ENCODE assay signal across 22 cellular contexts in genomic region chr5:12936184-12936583, GRCh38.
DNase-seq lines count a peak whose midpoint lies in the region; ATAC-seq, FAIRE-seq and TF ChIP-seq lines count a peak whose summit lies in the region.
"Had no signal": no experiment of that assay in that cellular context is flagged by ENCODE, and none has a peak within 500 bp of the region (broad histone marks: within the 10 kb centered on the region; RNA-seq: fewer than 3 reads in every experiment).

No MANE protein-coding gene starts in this region.

- no peaks in the 10 kb centered on the region for H3K79me2 ChIP-seq in PC-3 (ENCODE audit: low read length)
- no peaks in the 10 kb centered on the region for H3K79me2 ChIP-seq in neural cell (replicated peaks; ENCODE audit: insufficient read depth, low read length)

- peaks cover 14% of the 10 kb centered on the region for H3K4me1 ChIP-seq in PC-3 (ENCODE audit: insufficient read depth, low read length)
- no peaks in the 10 kb centered on the region for H3K4me1 ChIP-seq in spleen
- H3K4me1 ChIP-seq: A549; BE2C; BLaER1 treated with 17β-estradiol and CSF1 and Interleukin-3, amounts not matched to agents 10 nM and 100 nM had no signal

- H3K9ac ChIP-seq in PC-3 (ENCODE audit: low read length) (no peak overlapping the region), neural cell (ENCODE audit: low read length) (no peak overlapping the region)
- H3K9ac ChIP-seq: BLaER1 treated with 17β-estradiol and CSF1 and Interleukin-3, amounts not matched to agents 10 nM and 100 nM had no signal

- H4K20me1 ChIP-seq in PC-3 (ENCODE audit: low read length) (no peaks in the 10 kb centered on the region), neural cell (ENCODE audit: insufficient read depth) (no peaks in the 10 kb centered on the region)
- H4K20me1 ChIP-seq: BLaER1 treated with 17β-estradiol and CSF1 and Interleukin-3, amounts not matched to agents 10 nM and 100 nM had no signal

- H3K27ac ChIP-seq in PC-3 (ENCODE audit: low read length) (no peak overlapping the region), neural cell (ENCODE audit: low read length) (no peak overlapping the region), spleen (no peak overlapping the region)
- H3K27ac ChIP-seq: A549; BLaER1 treated with 17β-estradiol and CSF1 and Interleukin-3, amounts not matched to agents 10 nM and 100 nM had no signal

- H3K27me3 ChIP-seq in PC-3 (ENCODE audit: low read length), result no peaks in the 10 kb centered on the region
- no peaks in the 10 kb centered on the region for H3K27me3 ChIP-seq in neural cell (ENCODE audit: insufficient read depth, low read depth, low read length)
- H3K27me3 ChIP-seq in spleen (replicated peaks in 1 of 7), result no peaks in the 10 kb centered on the region
- H3K27me3 ChIP-seq: BE2C; BLaER1 treated with 17β-estradiol and CSF1 and Interleukin-3, amounts not matched to agents 10 nM and 100 nM had no signal

- no peak for TF ChIP-seq POLR2A in spleen (IDR thresholded peaks at IDR 0.05)

- H3K4me3 ChIP-seq in PC-3 (ENCODE audit: low read length) (no peak overlapping the region), neural cell (ENCODE audit: low read length) (no peak overlapping the region), spleen (no peak overlapping the region)
- H3K4me3 ChIP-seq: A549; BLaER1 treated with 17β-estradiol and CSF1 and Interleukin-3, amounts not matched to agents 10 nM and 100 nM had no signal

- H3K36me3 ChIP-seq in PC-3 (ENCODE audit: low read depth, low read length) (no peaks in the 10 kb centered on the region), neural cell (ENCODE audit: insufficient read depth, low read length) (no peaks in the 10 kb centered on the region), spleen (no peaks in the 10 kb centered on the region)
- H3K36me3 ChIP-seq: BE2C; BLaER1 treated with 17β-estradiol and CSF1 and Interleukin-3, amounts not matched to agents 10 nM and 100 nM had no signal

- H3K9me3 ChIP-seq in PC-3 (ENCODE audit: low read length), result no peaks in the 10 kb centered on the region
- H3K9me3 ChIP-seq in neural cell (ENCODE audit: low read length), result no peaks in the 10 kb centered on the region
- H3K9me3 ChIP-seq in spleen, result peaks cover 0 to 24% (median 5%) of the 10 kb centered on the region in 8 donors
- H3K9me3 ChIP-seq: A549; BE2C; BLaER1 treated with 17β-estradiol and CSF1 and Interleukin-3, amounts not matched to agents 10 nM and 100 nM had no signal

- POLR2A ChIA-PET in PC-3 (lab: Charles Lee; ENCODE audit: unreplicated experiment), result no interaction called here

- peak; percentile 68 for TF ChIP-seq EP300 in neural cell (conservative IDR thresholded peaks at IDR 0.05; ENCODE audit: poor library complexity, severe bottlenecking)

- TF ChIP-seq CTCF in PC-3 (conservative IDR thresholded peaks at IDR 0.05; ENCODE audit: low read depth, low read length) (no peak), neural cell (IDR thresholded peaks at IDR 0.05; ENCODE audit: poor library complexity, severe bottlenecking) (no peak), spleen (IDR thresholded peaks at IDR 0.05 in 8 of 11, conservative IDR thresholded peaks at IDR 0.05 in 3 of 11) (no peak)

- no peak for TF ChIP-seq RAD21 in neural cell (conservative IDR thresholded peaks at IDR 0.05)

- H3K9me2 ChIP-seq in PC-3 (replicated peaks; ENCODE audit: low read length), result no peaks in the 10 kb centered on the region
- no peaks in the 10 kb centered on the region for H3K9me2 ChIP-seq in neural cell (ENCODE audit: insufficient read depth, low read length)

- DNase-seq in HTR-8/SVneo (ENCODE audit: insufficient read length, low spot score) (no peak), PC-3 (no peak), spleen (no peak), mesenteric fat pad (ENCODE audit: low spot score) (no peak)
- DNase-seq in activated CD8-positive, alpha-beta memory T cell treated with anti-CD3 and anti-CD28 coated beads for 24 hours, result no peak
- DNase-seq: 8988T; ACHN; AML-193; BE2C; Calu3; CD4-positive, alpha-beta T cell; CD8-positive, alpha-beta memory T cell; DMS79 treated with DMSO at 0.1 percent for 48 hours; GF-D8; H7; HCEC 1CT had no signal

- H3F3A ChIP-seq in PC-3 (ENCODE audit: low read length, unreplicated experiment), result no peaks in the 10 kb centered on the region
- no peaks in the 10 kb centered on the region for H3F3A ChIP-seq in neural cell (ENCODE audit: insufficient read depth, low read length, poor library complexity, severe bottlenecking)

- CTCF ChIA-PET in PC-3 (lab: Charles Lee), result no interaction called here

- BruUV-seq in PC-3 (replicated peaks; lab: Mats Ljungman, UMichigan), result no TSS peak

- intact Hi-C loops in PC-3 (cut with micrococcal nuclease), result loop anchor here (5.0 to 10.0 kb wide), 2 partner anchors 541 to 899 kb away; no protein-coding TSS in a partner anchor
- intact Hi-C loops in spleen (cut with DNase I; ENCODE audit: low total_unique reads), result no loop called here

- peak; percentile 14; the same call in 1 of the 2 replicates for ATAC-seq in PC-3
- ATAC-seq: A549 had no signal

- 92 to 100% (median 96%) methylated on average over 6 of the region's 6 CpGs for WGBS in spleen, 5 donors

- H3K4me2 ChIP-seq in PC-3 (ENCODE audit: low read length) (no peak overlapping the region), neural cell (ENCODE audit: low read length) (no peak overlapping the region)
- H3K4me2 ChIP-seq: A549; BLaER1 treated with 17β-estradiol and CSF1 and Interleukin-3, amounts not matched to agents 10 nM and 100 nM had no signal

- peak; percentile 40 for FAIRE-seq in HTR-8/SVneo (lab: Jason Lieb, UNC)
- FAIRE-seq: A549, GM12891, GM18507, H1 had no signal

- H2AFZ ChIP-seq in PC-3 (ENCODE audit: low read length) (no peak overlapping the region), neural cell (ENCODE audit: low read depth, low read length) (no peak overlapping the region)

TF ChIP-seq in neural cell, 6 proteins besides CTCF, POLR2A, EP300 and RAD21:
- TF ChIP-seq, protein P1, sequence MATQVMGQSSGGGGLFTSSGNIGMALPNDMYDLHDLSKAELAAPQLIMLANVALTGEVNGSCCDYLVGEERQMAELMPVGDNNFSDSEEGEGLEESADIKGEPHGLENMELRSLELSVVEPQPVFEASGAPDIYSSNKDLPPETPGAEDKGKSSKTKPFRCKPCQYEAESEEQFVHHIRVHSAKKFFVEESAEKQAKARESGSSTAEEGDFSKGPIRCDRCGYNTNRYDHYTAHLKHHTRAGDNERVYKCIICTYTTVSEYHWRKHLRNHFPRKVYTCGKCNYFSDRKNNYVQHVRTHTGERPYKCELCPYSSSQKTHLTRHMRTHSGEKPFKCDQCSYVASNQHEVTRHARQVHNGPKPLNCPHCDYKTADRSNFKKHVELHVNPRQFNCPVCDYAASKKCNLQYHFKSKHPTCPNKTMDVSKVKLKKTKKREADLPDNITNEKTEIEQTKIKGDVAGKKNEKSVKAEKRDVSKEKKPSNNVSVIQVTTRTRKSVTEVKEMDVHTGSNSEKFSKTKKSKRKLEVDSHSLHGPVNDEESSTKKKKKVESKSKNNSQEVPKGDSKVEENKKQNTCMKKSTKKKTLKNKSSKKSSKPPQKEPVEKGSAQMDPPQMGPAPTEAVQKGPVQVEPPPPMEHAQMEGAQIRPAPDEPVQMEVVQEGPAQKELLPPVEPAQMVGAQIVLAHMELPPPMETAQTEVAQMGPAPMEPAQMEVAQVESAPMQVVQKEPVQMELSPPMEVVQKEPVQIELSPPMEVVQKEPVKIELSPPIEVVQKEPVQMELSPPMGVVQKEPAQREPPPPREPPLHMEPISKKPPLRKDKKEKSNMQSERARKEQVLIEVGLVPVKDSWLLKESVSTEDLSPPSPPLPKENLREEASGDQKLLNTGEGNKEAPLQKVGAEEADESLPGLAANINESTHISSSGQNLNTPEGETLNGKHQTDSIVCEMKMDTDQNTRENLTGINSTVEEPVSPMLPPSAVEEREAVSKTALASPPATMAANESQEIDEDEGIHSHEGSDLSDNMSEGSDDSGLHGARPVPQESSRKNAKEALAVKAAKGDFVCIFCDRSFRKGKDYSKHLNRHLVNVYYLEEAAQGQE (IDR thresholded peaks at IDR 0.05; ENCODE audit: borderline replicate concordance), result peak; percentile 37
- no peak for TF ChIP-seq SMC3 (conservative IDR thresholded peaks at IDR 0.05; ENCODE audit: poor library complexity)
- peak; percentile 41 for TF ChIP-seq POLR2AphosphoS5 (IDR thresholded peaks at IDR 0.05)
TF ChIP-seq in neural cell: peak in this region for 2.
